ENCODE assay signal across 10 cellular contexts in the genomic region with DNA sequence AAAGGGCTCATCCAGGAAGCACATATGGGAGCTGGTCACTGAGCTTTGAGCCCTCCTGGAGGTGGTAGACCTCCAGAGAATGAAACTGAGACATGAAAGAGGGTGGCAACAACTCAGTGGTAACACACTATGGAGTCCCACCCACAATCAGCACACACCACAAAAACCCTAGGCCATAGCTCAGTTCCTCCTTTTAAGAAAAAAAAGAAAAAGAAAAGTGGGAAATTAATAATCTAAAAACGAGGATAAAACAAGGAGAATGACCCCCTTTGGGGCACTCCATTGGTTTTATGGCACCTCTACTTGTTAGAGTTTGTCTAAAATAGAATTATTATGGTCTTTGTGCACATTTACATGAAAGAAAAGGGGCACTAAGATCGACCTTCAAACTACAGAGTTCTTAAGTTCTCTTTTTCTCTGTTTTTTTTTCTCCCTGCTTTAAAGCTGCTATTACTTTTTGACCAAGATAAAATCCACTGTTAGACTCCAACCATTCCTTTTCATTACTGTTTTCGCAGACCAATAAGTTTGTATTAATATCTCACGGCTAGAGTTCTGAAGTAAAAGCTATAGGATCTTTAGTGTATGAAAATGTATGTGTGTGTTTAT. TPM values are rescaled to one million over a fixed set of nuclear protein-coding genes. Genes with fewer than 3 reads are reported as not detected.
A peak's percentile ranks its signal among the peaks of the same experiment; 100 is the strongest.
DNase-seq lines count a peak whose midpoint lies in the region; ATAC-seq lines count a peak whose summit lies in the region.
"Had no signal": no experiment of that assay in that cellular context is flagged by ENCODE, and none has a peak within 500 bp of the region (broad histone marks: within the 10 kb centered on the region; RNA-seq: fewer than 3 reads in every experiment).

No MANE protein-coding gene starts in this region.

- peak overlapping the region; percentile 88 to 93 (median 92) for H3K27ac Mint-ChIP-seq in naive B cell

- peak; percentile 98 for ATAC-seq in GM19023 (IDR thresholded peaks at IDR 0.05; ENCODE audit: unreplicated experiment)
- ATAC-seq in GM21723 (IDR thresholded peaks at IDR 0.05; ENCODE audit: unreplicated experiment), result peak; percentile 100
- peak; percentile 100 for ATAC-seq in HG03378 (IDR thresholded peaks at IDR 0.05; ENCODE audit: unreplicated experiment)
- peak; percentile 99 to 100 for ATAC-seq in naive B cell (ENCODE audit: low read depth in 2 of 2)
- ATAC-seq in activated T-cell treated with anti-CD3 and anti-CD28 coated beads, Interleukin-2, amount 50 U/mL, for 4 hours, result no peak
- ATAC-seq: K562, left ventricle myocardium superior had no signal

- no peaks in the 10 kb centered on the region for H3K27me3 Mint-ChIP-seq in naive B cell
- H3K27me3 Mint-ChIP-seq in activated T-cell treated with anti-CD3 and anti-CD28 coated beads, Interleukin-2, amount 50 U/mL, for 4 hours (ENCODE audit: low read depth), result peaks cover 3% of the 10 kb centered on the region

- H3K9me3 Mint-ChIP-seq in naive B cell, result peaks cover 2 to 23% (median 4%) of the 10 kb centered on the region in 7 donors
- peaks cover 13% of the 10 kb centered on the region for H3K9me3 Mint-ChIP-seq in activated T-cell treated with anti-CD3 and anti-CD28 coated beads, Interleukin-2, amount 50 U/mL, for 4 hours

- H3K36me3 Mint-ChIP-seq in naive B cell, result peaks cover 0 to under 1% of the 10 kb centered on the region in 2 donors
- H3K36me3 Mint-ChIP-seq in activated T-cell treated with anti-CD3 and anti-CD28 coated beads, Interleukin-2, amount 50 U/mL, for 4 hours (ENCODE audit: insufficient read depth), result peaks cover 5% of the 10 kb centered on the region

- H3K4me1 Mint-ChIP-seq in naive B cell, result peaks cover 9 to 25% (median 15%) of the 10 kb centered on the region in 3 donors
- H3K4me1 Mint-ChIP-seq in activated T-cell treated with anti-CD3 and anti-CD28 coated beads, Interleukin-2, amount 50 U/mL, for 4 hours (ENCODE audit: low read depth), result peaks cover 4% of the 10 kb centered on the region

- H3K4me3 Mint-ChIP-seq in naive B cell, result peak overlapping the region; percentile 74 to 92 (median 82)
- H3K4me3 Mint-ChIP-seq in activated T-cell treated with anti-CD3 and anti-CD28 coated beads, Interleukin-2, amount 50 U/mL, for 4 hours, result no peak overlapping the region

- DNase-seq in naive B cell (peak; percentile 53), NCI-H1436 (lab: John Stamatoyannopoulos, UW) (no peak), NCI-H187 (lab: John Stamatoyannopoulos, UW) (no peak)
- no peak for DNase-seq in activated T-cell treated with anti-CD3 and anti-CD28 coated beads, Interleukin-2, amount 50 U/mL, for 4 hours
- DNase-seq: activated CD4-positive, CD25-positive, alpha-beta regulatory T cell treated with anti-CD3 and anti-CD28 coated beads, Interleukin-2, amount 50 U/mL, for 72 hours; left ventricle myocardium superior had no signal

RNA-seq across cellular contexts. Expression of a gene that starts 40.2 kb away (rescaled TPM):
- 10 to 100 TPM; 20.4 to 38.5 (median 34.6) TPM for polyA plus RNA-seq in naive B cell (ENCODE audit: low read depth in 6 of 6)
- 1 to 10 TPM in 2 of 3 donors, under 1 TPM in 1; 0.91 to 2.8 (median 1.8) TPM for total RNA-seq in activated T-cell treated with anti-CD3 and anti-CD28 coated beads, Interleukin-2, amount 50 U/mL, for 4 hours

Comparison
In these comparisons a context has a peak if more than half of its experiments do, and no peak if none do; other contexts are left out.
1. ATAC-seq: peak in GM19023 (single experiment), GM21723 (single experiment), HG03378 (single experiment) and naive B cell (2 of 2); none in activated T-cell treated with anti-CD3 and anti-CD28 coated beads, Interleukin-2, amount 50 U/mL, for 4 hours (0 of 2).